16 cellular contexts compared by ENCODE assay signal in genomic region chr7:12643001-12643400, GRCh38.
"Had no signal": no experiment of that assay in that cellular context is flagged by ENCODE, and none has a peak within 500 bp of the region (broad histone marks: within the 10 kb centered on the region; RNA-seq: fewer than 3 reads in every experiment).

No MANE protein-coding gene starts in this region.

- H3K9me3 ChIP-seq: ovary, thoracic aorta, upper lobe of right lung had no signal

- H3K27ac Mint-ChIP-seq: activated naive CD8-positive, alpha-beta T cell; endodermal cell; T-helper 17 cell; WTC11 had no signal

- H3K27me3 Mint-ChIP-seq: activated naive CD8-positive, alpha-beta T cell had no signal

- H3K36me3 ChIP-seq: ovary, thoracic aorta, upper lobe of right lung had no signal

- H3K27ac ChIP-seq: dorsolateral prefrontal cortex, ovary, thoracic aorta, upper lobe of right lung had no signal

- H3K4me1 ChIP-seq: upper lobe of right lung had no signal

- H3K9me3 Mint-ChIP-seq: endodermal cell, neural crest cell, WTC11 had no signal

- H3K36me3 Mint-ChIP-seq: activated naive CD8-positive, alpha-beta T cell; WTC11 had no signal

- H3K4me3 Mint-ChIP-seq: activated naive CD8-positive, alpha-beta T cell; endodermal cell; neural crest cell; T-helper 17 cell; WTC11 had no signal

- DNase-seq: activated CD4-positive, alpha-beta T cell treated with anti-CD3 and anti-CD28 coated beads for 4 hours; activated CD8-positive, alpha-beta memory T cell treated with anti-CD3 and anti-CD28 coated beads, Interleukin-2, amount 50 U/mL, for 48 hours; activated gamma-delta T cell treated with Interleukin-2 at 50 U/mL for 16 hours; amygdala; dorsolateral prefrontal cortex; endodermal cell; islet precursor cell; midbrain; ovary; stimulated activated CD4-positive, alpha-beta T cell treated with anti-CD3 and anti-CD28 coated beads, Interleukin-1b, Interleukin-23, amount 100 ng/mL, for 48 hours; T-helper 17 cell; upper lobe of right lung had no signal

- ATAC-seq: WTC11 had no signal

- H3K4me1 Mint-ChIP-seq: endodermal cell had no signal

- H3K4me3 ChIP-seq: dorsolateral prefrontal cortex, ovary, thoracic aorta, upper lobe of right lung had no signal

- H3K27me3 ChIP-seq: dorsolateral prefrontal cortex, ovary, upper lobe of right lung had no signal
